ENCODE assay signal across 9 cellular contexts in the genomic region with DNA sequence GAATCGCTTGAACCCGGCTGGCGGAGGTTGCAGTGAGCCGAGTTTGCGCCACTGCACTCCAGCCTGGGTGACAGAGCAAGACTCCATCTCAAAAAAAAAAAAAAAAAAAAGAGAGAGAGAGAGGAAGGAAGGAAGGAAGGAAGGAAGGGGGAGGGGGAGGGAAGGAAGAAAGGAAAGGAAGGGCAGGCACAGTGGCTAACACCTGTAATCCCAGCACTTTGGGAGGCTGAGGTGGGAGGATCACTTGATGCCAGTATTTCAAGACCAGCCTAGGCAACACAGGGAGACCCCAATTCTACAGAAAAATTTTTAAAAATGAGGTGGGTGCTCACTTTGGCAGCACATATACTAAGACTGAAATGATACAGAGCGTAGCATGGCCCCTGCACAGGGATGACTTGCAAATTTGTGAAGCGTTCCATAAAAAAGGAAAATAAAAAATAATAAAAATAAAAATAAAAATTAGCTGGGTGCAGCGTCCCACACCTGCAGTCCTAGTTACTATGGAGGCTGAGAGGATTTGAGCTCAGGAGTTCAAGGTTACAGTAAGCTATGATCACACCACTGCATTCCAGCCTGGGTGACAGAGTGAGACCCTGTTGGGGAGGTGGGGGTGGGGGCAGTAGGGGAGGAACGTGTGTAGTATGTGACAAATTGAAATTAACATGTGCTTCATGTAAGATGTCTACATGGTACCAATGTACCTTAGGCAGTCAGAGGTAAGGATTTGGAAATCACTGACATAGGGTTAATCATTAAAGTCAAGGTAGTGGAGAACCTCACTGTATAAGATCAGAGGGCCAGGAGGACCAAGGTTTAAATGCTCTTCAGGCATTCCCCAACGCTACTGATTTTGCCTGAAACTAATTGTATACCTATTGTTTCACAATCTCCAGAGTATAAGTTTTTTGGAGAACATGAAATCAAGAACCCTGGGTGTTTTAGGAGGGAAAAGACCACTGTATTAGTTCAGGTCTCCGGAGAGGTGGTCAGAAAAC. TPM values are rescaled to one million over a fixed set of nuclear protein-coding genes. Genes with fewer than 3 reads are reported as not detected.
A peak's percentile ranks its signal among the peaks of the same experiment; 100 is the strongest.
DNase-seq lines count a peak whose midpoint lies in the region; ATAC-seq and TF ChIP-seq lines count a peak whose summit lies in the region.
"Had no signal": no experiment of that assay in that cellular context is flagged by ENCODE, and none has a peak within 500 bp of the region (broad histone marks: within the 10 kb centered on the region; RNA-seq: fewer than 3 reads in every experiment).

No MANE protein-coding gene starts in this region.

- peak overlapping the region; percentile 79; the same call in 1 of the 2 replicates for H3K9ac ChIP-seq in PC-3 (ENCODE audit: low read length)

- H2AFZ ChIP-seq in PC-3 (ENCODE audit: low read length), result no peak overlapping the region

- H3K9me2 ChIP-seq in PC-3 (replicated peaks; ENCODE audit: low read length), result no peaks in the 10 kb centered on the region

- CTCF ChIA-PET in PC-3 (lab: Charles Lee), result no interaction called here

- TF ChIP-seq CTCF in PC-3 (conservative IDR thresholded peaks at IDR 0.05; ENCODE audit: low read depth, low read length) (no peak), epithelial cell of proximal tubule (conservative IDR thresholded peaks at IDR 0.05; ENCODE audit: low read depth, low read length) (no peak)

- H4K20me1 ChIP-seq in PC-3 (ENCODE audit: low read length), result no peaks in the 10 kb centered on the region

- peaks cover 11% of the 10 kb centered on the region for H3K4me1 ChIP-seq in PC-3 (ENCODE audit: insufficient read depth, low read length)

- H3K27me3 Mint-ChIP-seq in T-helper 1 cell treated with Interleukin-12 subunit alpha and Interleukin-12 subunit beta and Interleukin-4 antibody, amounts not matched to agents 30 μg/mL and 1 μg/mL, for 36 hours (ENCODE audit: low read depth), result peaks cover 4% of the 10 kb centered on the region

- H3K27ac ChIP-seq in PC-3 (ENCODE audit: low read length), result no peak overlapping the region

- POLR2A ChIA-PET in PC-3 (lab: Charles Lee; ENCODE audit: unreplicated experiment), result no interaction called here

- no peaks in the 10 kb centered on the region for H3K9me3 ChIP-seq in PC-3 (ENCODE audit: low read length)

- peaks cover 2% of the 10 kb centered on the region for H3K36me3 Mint-ChIP-seq in T-helper 1 cell treated with Interleukin-12 subunit alpha and Interleukin-12 subunit beta and Interleukin-4 antibody, amounts not matched to agents 30 μg/mL and 1 μg/mL, for 36 hours (ENCODE audit: low read depth)

- H3K27me3 ChIP-seq in PC-3 (ENCODE audit: low read length), result no peaks in the 10 kb centered on the region

- H3K4me3 ChIP-seq in PC-3 (ENCODE audit: low read length) (peak overlapping the region; percentile 91), epithelial cell of proximal tubule (ENCODE audit: low read depth, low read length) (peak overlapping the region; percentile 66)

- intact Hi-C loops in PC-3 (cut with micrococcal nuclease), result no loop called here

- peak overlapping the region; percentile 97 for H3K4me3 Mint-ChIP-seq in T-helper 1 cell treated with Interleukin-12 subunit alpha and Interleukin-12 subunit beta and Interleukin-4 antibody, amounts not matched to agents 30 μg/mL and 1 μg/mL, for 36 hours

- H3K4me2 ChIP-seq in PC-3 (ENCODE audit: low read length), result peak overlapping the region; percentile 87

- no peaks in the 10 kb centered on the region for H3K36me3 ChIP-seq in PC-3 (ENCODE audit: low read depth, low read length)

- no peaks in the 10 kb centered on the region for H3F3A ChIP-seq in PC-3 (ENCODE audit: low read length, unreplicated experiment)

- ATAC-seq in PC-3 (no peak), HG03354 (IDR thresholded peaks at IDR 0.05; ENCODE audit: poor library complexity, severe bottlenecking, unreplicated experiment) (no peak)

- H3K79me2 ChIP-seq in PC-3 (ENCODE audit: low read length), result peaks cover 36% of the 10 kb centered on the region

- H3K4me1 Mint-ChIP-seq in T-helper 1 cell treated with Interleukin-12 subunit alpha and Interleukin-12 subunit beta and Interleukin-4 antibody, amounts not matched to agents 30 μg/mL and 1 μg/mL, for 36 hours (ENCODE audit: low read depth), result peaks cover 22% of the 10 kb centered on the region

- H3K27ac Mint-ChIP-seq in T-helper 1 cell treated with Interleukin-12 subunit alpha and Interleukin-12 subunit beta and Interleukin-4 antibody, amounts not matched to agents 30 μg/mL and 1 μg/mL, for 36 hours, result no peak overlapping the region

- no TSS peak for BruUV-seq in PC-3 (replicated peaks; lab: Mats Ljungman, UMichigan)

- DNase-seq in T-helper 1 cell, result no peak
- no peak for DNase-seq in PC-3
- DNase-seq in epithelial cell of proximal tubule (ENCODE audit: low read depth), result no peak
- DNase-seq in renal cortical epithelial cell (ENCODE audit: low read depth), result peak; percentile 34
- DNase-seq in NCI-H1048 (lab: John Stamatoyannopoulos, UW), result no peak
- no peak for DNase-seq in NCI-H146 treated with DMSO at 0.1 percent for 48 hours (lab: John Stamatoyannopoulos, UW; ENCODE audit: unreplicated experiment)
- DNase-seq: NCI-H774 had no signal

- H3K9me3 Mint-ChIP-seq in T-helper 1 cell treated with Interleukin-12 subunit alpha and Interleukin-12 subunit beta and Interleukin-4 antibody, amounts not matched to agents 30 μg/mL and 1 μg/mL, for 36 hours, result no peaks in the 10 kb centered on the region

RNA-seq across cellular contexts. Expression of a gene that starts 1.4 kb away (rescaled TPM):
- total RNA-seq in PC-3 (2014; rRNA removed), result 5.6 and 11.5 TPM in 2 replicates
- total RNA-seq in epithelial cell of proximal tubule, result 7.7 and 13.8 TPM in 2 replicates
- 8.7 and 14.3 TPM in 2 replicates for total RNA-seq in renal cortical epithelial cell

RNA-seq across cellular contexts. Expression of a gene that starts 3.7 kb away (rescaled TPM):
- 2.1 and 2.7 TPM in 2 replicates for total RNA-seq in PC-3 (2014; rRNA removed)
- 12.4 and 20.6 TPM in 2 replicates for total RNA-seq in epithelial cell of proximal tubule
- total RNA-seq in renal cortical epithelial cell, result 21.3 and 28.5 TPM in 2 replicates

RNA-seq across cellular contexts. Expression of a gene that starts 30.3 kb away (rescaled TPM):
- 139 and 220 TPM in 2 replicates for total RNA-seq in PC-3 (2014; rRNA removed)
- 159 and 226 TPM in 2 replicates for total RNA-seq in epithelial cell of proximal tubule
- total RNA-seq in renal cortical epithelial cell, result 133 and 207 TPM in 2 replicates

RNA-seq across cellular contexts. Expression of a gene that starts 35.9 kb away (rescaled TPM):
- total RNA-seq in PC-3 (2014; rRNA removed), result not detected in 2 replicates
- total RNA-seq in epithelial cell of proximal tubule, result 0.06 and 0.43 TPM in 2 replicates
- total RNA-seq in renal cortical epithelial cell, result 0.05 and 0.35 TPM in 2 replicates

RNA-seq across cellular contexts. Expression of a gene that starts 38.8 kb away (rescaled TPM):
- 37.0 and 42.4 TPM in 2 replicates for total RNA-seq in PC-3 (2014; rRNA removed)
- 36.5 and 46.0 TPM in 2 replicates for total RNA-seq in epithelial cell of proximal tubule
- total RNA-seq in renal cortical epithelial cell, result 54.6 and 68.2 TPM in 2 replicates
